In the genomic region with DNA sequence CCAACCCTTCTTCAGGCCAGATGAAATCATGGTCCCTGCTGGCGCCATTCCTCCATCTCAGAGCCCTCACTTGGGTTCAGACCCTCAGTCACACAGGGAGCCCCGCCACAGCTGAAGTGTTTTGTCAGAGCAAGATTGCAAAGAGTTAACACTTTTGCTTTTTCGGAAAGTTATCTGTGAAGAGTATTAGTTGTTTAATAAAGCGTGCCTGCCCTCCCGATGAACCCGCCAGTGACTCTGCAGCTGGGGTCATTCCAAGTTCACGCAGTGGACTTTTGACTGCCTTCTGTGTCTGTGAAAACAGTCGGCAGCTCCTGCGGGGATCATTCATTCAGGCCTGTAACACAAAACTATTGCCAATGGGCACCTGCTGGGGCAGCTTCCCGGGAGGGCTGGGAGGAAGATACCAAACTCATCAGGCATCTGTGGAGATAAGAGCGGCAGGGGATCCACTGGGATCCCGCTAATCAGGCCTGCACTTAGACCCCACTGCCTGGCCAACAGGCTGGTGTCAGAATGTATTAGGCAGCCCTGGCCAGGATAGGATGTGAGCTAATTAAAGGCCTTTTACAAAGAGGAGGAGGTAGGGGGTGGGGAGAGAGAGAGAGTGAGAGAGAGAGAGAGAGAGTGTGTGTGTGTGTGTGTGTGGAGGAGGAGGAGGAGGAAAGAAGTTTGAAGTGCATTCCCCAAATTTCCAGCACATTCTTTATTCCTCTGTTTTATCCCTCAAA, we compare ENCODE assay signal across 1 cellular context.
TF ChIP-seq lines count a peak whose summit lies in the region.

No MANE protein-coding gene starts in this region.

TF ChIP-seq in HepG2, 621 proteins besides CTCF, POLR2A, EP300 and RAD21 (continued from another document and continues in another):
- TF ChIP-seq ZNF275 (CRISPR knock-in tag; IDR thresholded peaks at IDR 0.05; ENCODE audit: borderline replicate concordance) = peak; percentile 39; the same call in 1 of the 2 replicates
- 0 out of 2 replicates have a peak, but pooled peaks have one; percentile 36 for TF ChIP-seq ZBTB7B (CRISPR knock-in tag; IDR thresholded peaks at IDR 0.05)
- peak; percentile 48; the same call in 1 of the 2 replicates for TF ChIP-seq ISL2 (CRISPR knock-in tag; IDR thresholded peaks at IDR 0.05)
- TF ChIP-seq HMGXB4 (CRISPR knock-in tag; IDR thresholded peaks at IDR 0.05; ENCODE audit: borderline replicate concordance in 1 of 2, low read depth in 1 of 2) = no peak
- TF ChIP-seq NR2C2 (CRISPR knock-in tag; IDR thresholded peaks at IDR 0.05; ENCODE audit: borderline replicate concordance) = peak; percentile 48; the same call in 1 of the 2 replicates
- no peak; the same call in 1 of the 2 replicates for TF ChIP-seq ZNF501 (CRISPR knock-in tag; IDR thresholded peaks at IDR 0.05)
- no peak for TF ChIP-seq E2F2 (CRISPR knock-in tag; IDR thresholded peaks at IDR 0.05; ENCODE audit: borderline replicate concordance)
- TF ChIP-seq BHLHE40 (IDR thresholded peaks at IDR 0.05; ENCODE audit: low read length) = no peak; the same call in 1 of the 2 replicates
- TF ChIP-seq, protein P1, sequence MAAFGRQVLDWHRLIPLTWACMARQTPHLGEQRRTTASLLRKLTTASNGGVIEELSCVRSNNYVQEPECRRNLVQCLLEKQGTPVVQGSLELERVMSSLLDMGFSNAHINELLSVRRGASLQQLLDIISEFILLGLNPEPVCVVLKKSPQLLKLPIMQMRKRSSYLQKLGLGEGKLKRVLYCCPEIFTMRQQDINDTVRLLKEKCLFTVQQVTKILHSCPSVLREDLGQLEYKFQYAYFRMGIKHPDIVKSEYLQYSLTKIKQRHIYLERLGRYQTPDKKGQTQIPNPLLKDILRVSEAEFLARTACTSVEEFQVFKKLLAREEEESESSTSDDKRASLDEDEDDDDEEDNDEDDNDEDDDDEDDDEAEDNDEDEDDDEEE (CRISPR knock-in tag; IDR thresholded peaks at IDR 0.05) = no peak
- TF ChIP-seq ZNF616 (CRISPR knock-in tag; IDR thresholded peaks at IDR 0.05; ENCODE audit: low read depth) = no peak
- no peak for TF ChIP-seq SMC3 (IDR thresholded peaks at IDR 0.05; ENCODE audit: low read length)
- no peak for TF ChIP-seq ZNF383 (CRISPR knock-in tag; IDR thresholded peaks at IDR 0.05; ENCODE audit: borderline replicate concordance)
- TF ChIP-seq ZHX2 (IDR thresholded peaks at IDR 0.05; ENCODE audit: low read depth) = no peak
- TF ChIP-seq ZHX2 (CRISPR knock-in tag; IDR thresholded peaks at IDR 0.05; ENCODE audit: borderline replicate concordance) = no peak
- TF ChIP-seq ZNF431 (CRISPR knock-in tag; IDR thresholded peaks at IDR 0.05; ENCODE audit: borderline replicate concordance, low read depth) = no peak
- no peak for TF ChIP-seq ZNF232 (CRISPR knock-in tag; IDR thresholded peaks at IDR 0.05; ENCODE audit: borderline replicate concordance)
- TF ChIP-seq, protein P2, sequence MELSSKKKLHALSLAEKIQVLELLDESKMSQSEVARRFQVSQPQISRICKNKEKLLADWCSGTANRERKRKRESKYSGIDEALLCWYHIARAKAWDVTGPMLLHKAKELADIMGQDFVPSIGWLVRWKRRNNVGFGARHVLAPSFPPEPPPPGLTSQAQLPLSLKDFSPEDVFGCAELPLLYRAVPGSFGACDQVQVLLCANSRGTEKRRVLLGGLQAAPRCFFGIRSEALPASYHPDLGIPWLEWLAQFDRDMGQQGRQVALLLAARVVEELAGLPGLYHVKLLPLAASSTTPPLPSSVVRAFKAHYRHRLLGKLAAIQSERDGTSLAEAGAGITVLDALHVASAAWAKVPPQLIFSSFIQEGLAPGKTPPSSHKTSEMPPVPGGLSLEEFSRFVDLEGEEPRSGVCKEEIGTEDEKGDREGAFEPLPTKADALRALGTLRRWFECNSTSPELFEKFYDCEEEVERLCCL (CRISPR knock-in tag; IDR thresholded peaks at IDR 0.05; ENCODE audit: borderline replicate concordance) = no peak
- peak; percentile 67; the same call in 1 of the 2 replicates for TF ChIP-seq HDAC2 (CRISPR knock-in tag; IDR thresholded peaks at IDR 0.05)
- TF ChIP-seq HOXA3 (CRISPR knock-in tag; IDR thresholded peaks at IDR 0.05) = peak; percentile 42; the same call in 1 of the 2 replicates
- TF ChIP-seq GMEB1 (CRISPR knock-in tag; IDR thresholded peaks at IDR 0.05; ENCODE audit: borderline replicate concordance) = peak; percentile 19; the same call in 1 of the 2 replicates
- TF ChIP-seq CREB1 (IDR thresholded peaks at IDR 0.05) = no peak
- TF ChIP-seq CREB1 (CRISPR knock-in tag; IDR thresholded peaks at IDR 0.05) = peak; percentile 61
- no peak for TF ChIP-seq ZFP1 (CRISPR knock-in tag; IDR thresholded peaks at IDR 0.05)
- TF ChIP-seq ZNF180 (CRISPR knock-in tag; IDR thresholded peaks at IDR 0.05; ENCODE audit: borderline replicate concordance, low read depth) = no peak
- no peak for TF ChIP-seq PRDM4 (CRISPR knock-in tag; IDR thresholded peaks at IDR 0.05; ENCODE audit: borderline replicate concordance)
- TF ChIP-seq NR2F6 (IDR thresholded peaks at IDR 0.05) = peak; percentile 14; the same call in 1 of the 2 replicates
- peak; percentile 55 for TF ChIP-seq NR2F6 (CRISPR knock-in tag; IDR thresholded peaks at IDR 0.05)
- no peak for TF ChIP-seq ZNF607 (CRISPR knock-in tag; IDR thresholded peaks at IDR 0.05; ENCODE audit: borderline replicate concordance)
- TF ChIP-seq ZNF17 (CRISPR knock-in tag; IDR thresholded peaks at IDR 0.05) = no peak
- no peak for TF ChIP-seq ZNF143 (CRISPR knock-in tag; IDR thresholded peaks at IDR 0.05)
- no peak for TF ChIP-seq ZC3H13 (CRISPR knock-in tag; IDR thresholded peaks at IDR 0.05)
- TF ChIP-seq SYNCRIP (IDR thresholded peaks at IDR 0.05; ENCODE audit: insufficient read depth, low read depth, low read length) = no peak
- TF ChIP-seq SMYD3 (CRISPR knock-in tag; IDR thresholded peaks at IDR 0.05) = no peak
- TF ChIP-seq ZNF546 (CRISPR knock-in tag; conservative IDR thresholded peaks at IDR 0.05) = no peak
- no peak for TF ChIP-seq TBX3 (IDR thresholded peaks at IDR 0.05; ENCODE audit: borderline replicate concordance)
- TF ChIP-seq, protein P3, sequence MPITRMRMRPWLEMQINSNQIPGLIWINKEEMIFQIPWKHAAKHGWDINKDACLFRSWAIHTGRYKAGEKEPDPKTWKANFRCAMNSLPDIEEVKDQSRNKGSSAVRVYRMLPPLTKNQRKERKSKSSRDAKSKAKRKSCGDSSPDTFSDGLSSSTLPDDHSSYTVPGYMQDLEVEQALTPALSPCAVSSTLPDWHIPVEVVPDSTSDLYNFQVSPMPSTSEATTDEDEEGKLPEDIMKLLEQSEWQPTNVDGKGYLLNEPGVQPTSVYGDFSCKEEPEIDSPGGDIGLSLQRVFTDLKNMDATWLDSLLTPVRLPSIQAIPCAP (CRISPR knock-in tag; IDR thresholded peaks at IDR 0.05; ENCODE audit: low read depth) = no peak
